ENCODE assay signal across 21 cellular contexts in the genomic region with DNA sequence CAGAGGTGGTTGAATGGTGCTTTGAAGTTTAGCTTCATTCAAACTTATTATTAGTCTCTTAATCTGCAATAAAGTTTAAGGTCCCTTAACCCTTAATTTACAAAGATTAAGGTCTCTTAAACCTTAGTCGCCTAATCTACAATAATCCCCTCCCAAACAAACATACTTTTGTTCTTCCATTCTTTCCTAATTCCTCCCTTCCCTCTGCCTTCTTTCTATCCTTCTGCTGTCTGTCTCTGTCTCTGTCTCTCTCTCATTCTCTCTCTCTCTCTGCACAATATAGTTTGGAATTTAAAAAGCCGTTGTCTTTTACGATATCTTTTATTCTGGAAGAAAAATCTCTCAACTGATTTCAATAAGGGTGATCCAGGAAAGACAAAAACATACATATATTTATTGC.
DNase-seq lines count a peak whose midpoint lies in the region; ATAC-seq, FAIRE-seq and TF ChIP-seq lines count a peak whose summit lies in the region.
"Had no signal": no experiment of that assay in that cellular context is flagged by ENCODE, and none has a peak within 500 bp of the region (broad histone marks: within the 10 kb centered on the region; RNA-seq: fewer than 3 reads in every experiment).

No MANE protein-coding gene starts in this region.

- TF ChIP-seq RAD21 in HepG2 (CRISPR knock-in tag; IDR thresholded peaks at IDR 0.05) = no peak
- no peak for TF ChIP-seq RAD21 in K562 (CRISPR knock-in tag; conservative IDR thresholded peaks at IDR 0.05 in 1 of 2, IDR thresholded peaks at IDR 0.05 in 1 of 2)

- TF ChIP-seq CTCF in HepG2 (CRISPR knock-in tag; IDR thresholded peaks at IDR 0.05) (no peak), right lobe of liver (IDR thresholded peaks at IDR 0.05) (no peak), K562 (IDR thresholded peaks at IDR 0.05 in 2 of 3, conservative IDR thresholded peaks at IDR 0.05 in 1 of 3; ENCODE audit: insufficient read depth in 2 of 3, low read depth in 1 of 3, low read length in 3 of 3) (no peak)

- in situ Hi-C loops in HepG2 (cut with HindIII; ENCODE audit: extremely low pct_ligation_motif_present, low pct_unique_long_range_greater_than_20kb) (no loop called here), K562 (cut with MboI) (no loop called here)

- 32% methylated on average over 3 of the region's 3 CpGs for WGBS in HepG2 (ENCODE audit: low lambda C conversion rate)
- 58% methylated on average over 3 of the region's 3 CpGs for WGBS in right lobe of liver (ENCODE audit: insufficient coverage, low coverage, low lambda C conversion rate, missing lambda C conversion rate)
- 6% methylated on average over 3 of the region's 3 CpGs for WGBS in K562 (ENCODE audit: insufficient coverage, low coverage, missing lambda C conversion rate)

- H3K9me1 ChIP-seq in K562 (ENCODE audit: control insufficient read depth, insufficient read depth, low read length) = no peaks in the 10 kb centered on the region

- H3K36me3 ChIP-seq in HepG2 (replicated peaks in 1 of 2; ENCODE audit: control insufficient read depth in 1 of 2, insufficient read depth in 2 of 2, low read length in 2 of 2) = no peaks in the 10 kb centered on the region
- H3K36me3 ChIP-seq in right lobe of liver = no peaks in the 10 kb centered on the region
- H3K36me3 ChIP-seq in K562 (ENCODE audit: control insufficient read depth, insufficient read depth, low read length) = no peaks in the 10 kb centered on the region
- no peaks in the 10 kb centered on the region for H3K36me3 ChIP-seq in neuron (ENCODE audit: insufficient read depth, low read length)
- H3K36me3 ChIP-seq: BLaER1 had no signal

- H4K20me1 ChIP-seq in HepG2 (ENCODE audit: insufficient read depth, low read length) (no peaks in the 10 kb centered on the region), K562 (replicated peaks; ENCODE audit: control insufficient read depth, insufficient read depth, low read length) (no peaks in the 10 kb centered on the region)
- H4K20me1 ChIP-seq: BLaER1 had no signal

- ATAC-seq in HepG2 (no peak), right lobe of liver (no peak), K562 (peak; percentile 83), HG03457 (IDR thresholded peaks at IDR 0.05; ENCODE audit: unreplicated experiment) (no peak)
- ATAC-seq: CD8-positive, alpha-beta T cell; GM12878 had no signal

- no peak overlapping the region for H3K4me3 ChIP-seq in HepG2 (replicated peaks in 1 of 3; ENCODE audit: insufficient read depth in 1 of 3, low read depth in 2 of 3, low read length in 3 of 3)
- no peak overlapping the region for H3K4me3 ChIP-seq in right lobe of liver
- H3K4me3 ChIP-seq in K562 = peak overlapping the region; percentile 24
- no peak overlapping the region for H3K4me3 ChIP-seq in neuron (ENCODE audit: low read length)
- H3K4me3 ChIP-seq: BLaER1, GM12878 had no signal

- H3K79me2 ChIP-seq in HepG2 (ENCODE audit: insufficient read depth, low read length) (no peaks in the 10 kb centered on the region), K562 (ENCODE audit: control insufficient read depth, insufficient read depth, low read length) (no peaks in the 10 kb centered on the region)

- H3K4me2 ChIP-seq in HepG2 (ENCODE audit: low read depth, low read length) = no peak overlapping the region
- peak overlapping the region; percentile 32; the same call in 1 of the 2 replicates for H3K4me2 ChIP-seq in K562 (ENCODE audit: insufficient read depth, low read length)
- H3K4me2 ChIP-seq: BLaER1 had no signal

- no peaks in the 10 kb centered on the region for H3K4me1 ChIP-seq in HepG2 (ENCODE audit: insufficient read depth, low read length)
- no peaks in the 10 kb centered on the region for H3K4me1 ChIP-seq in right lobe of liver
- no peaks in the 10 kb centered on the region for H3K4me1 ChIP-seq in K562 (replicated peaks in 1 of 2; ENCODE audit: control insufficient read depth in 2 of 2, insufficient read depth in 2 of 2, low read length in 2 of 2)
- H3K4me1 ChIP-seq in neuron (ENCODE audit: insufficient read depth, low read length) = no peaks in the 10 kb centered on the region
- H3K4me1 ChIP-seq: BLaER1, Caco-2 had no signal

- intact Hi-C loops in HepG2 (cut with micrococcal nuclease; ENCODE audit: unreplicated experiment) = no loop called here
- intact Hi-C loops in right lobe of liver (cut with DNase I) = no loop called here
- intact Hi-C loops in K562 (cut with micrococcal nuclease) = no loop called here

- TF ChIP-seq POLR2A in HepG2 (IDR thresholded peaks at IDR 0.05; ENCODE audit: insufficient read depth in 1 of 2, low read depth in 2 of 2, low read length in 2 of 2) (no peak), right lobe of liver (IDR thresholded peaks at IDR 0.05) (no peak), K562 (conservative IDR thresholded peaks at IDR 0.05) (no peak)

- TF ChIP-seq EP300 in HepG2 (IDR thresholded peaks at IDR 0.05; ENCODE audit: low read depth in 2 of 2, low read length in 2 of 2) (no peak), HepG2 (CRISPR knock-in tag; IDR thresholded peaks at IDR 0.05; ENCODE audit: borderline replicate concordance) (no peak), K562 (IDR thresholded peaks at IDR 0.05; ENCODE audit: low read length) (no peak)

- H3K27me3 ChIP-seq in HepG2 (ENCODE audit: control insufficient read depth in 1 of 2, insufficient read depth in 2 of 2, low read length in 2 of 2) (no peaks in the 10 kb centered on the region), right lobe of liver (no peaks in the 10 kb centered on the region), K562 (ENCODE audit: control insufficient read depth in 2 of 2, insufficient read depth in 2 of 2, low read length in 2 of 2) (no peaks in the 10 kb centered on the region), neuron (ENCODE audit: insufficient read depth, low read length) (no peaks in the 10 kb centered on the region)
- H3K27me3 ChIP-seq: BLaER1 had no signal

- CTCF ChIA-PET in HepG2 (lab: Yijun Ruan, JAX; ENCODE audit: low intra/inter-chr PET ratio, low total read pairs) (no interaction called here), K562 (lab: Yijun Ruan, JAX; ENCODE audit: low intra/inter-chr PET ratio) (no interaction called here)

- H2AFZ ChIP-seq in HepG2 (ENCODE audit: low read length) = peak overlapping the region; percentile 5
- peak overlapping the region; percentile 45; the same call in 1 of the 2 replicates for H2AFZ ChIP-seq in K562 (ENCODE audit: low read depth, low read length)
- H2AFZ ChIP-seq in neuron (ENCODE audit: low read depth, low read length) = peak overlapping the region; percentile 28

- POLR2A ChIA-PET in HepG2 (lab: Yijun Ruan, JAX) = no interaction called here
- POLR2A ChIA-PET in K562 (lab: Yijun Ruan, JAX) = no interaction called here

- H3K27ac ChIP-seq in HepG2 (ENCODE audit: extremely low read length, insufficient read depth, low read length) = no peak overlapping the region
- no peak overlapping the region for H3K27ac ChIP-seq in right lobe of liver
- peak overlapping the region; percentile 43; the same call in 1 of the 3 replicates for H3K27ac ChIP-seq in K562 (ENCODE audit: extremely low read depth, low read depth, low read length)
- H3K27ac ChIP-seq: 22Rv1, BLaER1, C4-2B had no signal

- H3K9me3 ChIP-seq in HepG2 (ENCODE audit: low read length) (no peaks in the 10 kb centered on the region), right lobe of liver (no peaks in the 10 kb centered on the region), K562 (replicated peaks; ENCODE audit: control insufficient read depth, insufficient read depth, low read depth, low read length) (no peaks in the 10 kb centered on the region), neuron (ENCODE audit: low read length) (no peaks in the 10 kb centered on the region)
- H3K9me3 ChIP-seq: BLaER1, Caco-2 had no signal

- FAIRE-seq in HepG2 (lab: Jason Lieb, UNC) (no peak), K562 (lab: Jason Lieb, UNC) (no peak)
- FAIRE-seq: A204.1, G401.6, GM12878 had no signal

- no peak overlapping the region for H3K9ac ChIP-seq in HepG2 (ENCODE audit: insufficient read depth, low read depth, low read length)
- H3K9ac ChIP-seq in K562 (ENCODE audit: insufficient read depth in 1 of 2, low read depth in 2 of 2, low read length in 2 of 2) = peak overlapping the region in 1 of 2 experiments; percentile 34; a peak in 1 of 4 replicates
- H3K9ac ChIP-seq: BLaER1 had no signal

- DNase-seq in HepG2 (ENCODE audit: low spot score) (no peak), right lobe of liver (no peak), K562 (ENCODE audit: extremely low read depth in 1 of 4, low spot score in 3 of 4) (no peak), HK-2 (ENCODE audit: unreplicated experiment) (no peak)
- no peak for DNase-seq in activated CD8-positive, alpha-beta memory T cell treated with anti-CD3 and anti-CD28 coated beads, Interleukin-2, amount 50 U/mL, for 48 hours
- DNase-seq: Caco-2; CD4-positive, CD25-positive, alpha-beta regulatory T cell; CD8-positive, alpha-beta T cell; DMS153; DND-41; GOT3; H7; HCEC 1CT had no signal

- BruUV-seq in HepG2 (replicated peaks; lab: Mats Ljungman, UMichigan) = no TSS peak
- BruUV-seq in K562 (replicated peaks; lab: Mats Ljungman, UMichigan) = no TSS peak

TF ChIP-seq in HepG2, 621 proteins besides CTCF, POLR2A, EP300 and RAD21:
- TF ChIP-seq MAF1 (CRISPR knock-in tag; IDR thresholded peaks at IDR 0.05; ENCODE audit: borderline replicate concordance) (no peak), ZNF546 (CRISPR knock-in tag; conservative IDR thresholded peaks at IDR 0.05) (no peak), SMARCE1 (IDR thresholded peaks at IDR 0.05; ENCODE audit: borderline replicate concordance) (no peak)

TF ChIP-seq in K562, 482 proteins besides CTCF, POLR2A, EP300 and RAD21:
- TF ChIP-seq CREM (IDR thresholded peaks at IDR 0.05; ENCODE audit: low read depth) (no peak), NFE2L1 (tag; IDR thresholded peaks at IDR 0.05; ENCODE audit: borderline replicate concordance, low read depth) (no peak)
